ENCODE assay signal across 18 cellular contexts in the genomic region with DNA sequence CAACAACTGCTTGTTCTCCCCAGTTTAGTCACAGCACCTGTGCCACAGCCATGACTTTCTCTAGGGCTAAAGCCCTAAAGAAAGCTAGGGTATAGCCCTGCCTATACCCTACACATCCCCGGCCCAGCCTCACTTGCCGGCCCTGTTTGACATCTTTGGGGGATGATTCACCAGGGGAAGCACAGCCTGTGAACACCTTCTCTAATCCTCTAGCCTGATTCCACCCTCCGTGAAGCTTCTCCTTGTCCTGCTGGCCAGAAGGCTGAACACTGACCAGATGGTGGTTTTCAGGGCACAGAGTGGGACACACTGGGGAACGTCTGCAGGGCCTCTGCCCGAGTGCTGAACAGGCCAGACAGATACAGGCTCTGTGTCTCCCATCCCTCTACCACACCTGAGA. TPM values are rescaled to one million over a fixed set of nuclear protein-coding genes. Genes with fewer than 3 reads are reported as not detected.
A peak's percentile ranks its signal among the peaks of the same experiment; 100 is the strongest.
DNase-seq lines count a peak whose midpoint lies in the region; ATAC-seq and TF ChIP-seq lines count a peak whose summit lies in the region.
"Had no signal": no experiment of that assay in that cellular context is flagged by ENCODE, and none has a peak within 500 bp of the region (broad histone marks: within the 10 kb centered on the region; RNA-seq: fewer than 3 reads in every experiment).

No MANE protein-coding gene starts in this region.

- POLR2A ChIA-PET in OCI-LY7 (lab: Charles Lee), result interaction anchor here (0.9 to 1.8 kb wide), 5 partner anchors 9 to 306 kb away, joined by 3 to 5 read pairs (median 3); partner anchors contain the start of genes NUBP1 and SOCS1

- no peaks in the 10 kb centered on the region for H3K9me2 ChIP-seq in OCI-LY7 (ENCODE audit: insufficient read depth, low read length)

- H3K27me3 Mint-ChIP-seq in endothelial cell (ENCODE audit: unreplicated experiment), result peaks cover 3% of the 10 kb centered on the region
- H3K27me3 Mint-ChIP-seq: activated naive CD4-positive, alpha-beta T cell treated with anti-CD3 and anti-CD28 coated beads, Interleukin-2, amount 50 U/mL, for 24 hours; stimulated activated naive CD8-positive, alpha-beta T cell treated with anti-CD3 and anti-CD28 coated beads, Interleukin-15, amount 100 ng/mL, for 72 hours had no signal

- H3K4me3 ChIP-seq in OCI-LY7 (ENCODE audit: low read depth, low read length, poor library complexity, severe bottlenecking) (no peak overlapping the region), psoas muscle (no peak overlapping the region)
- H3K4me3 ChIP-seq: HAP-1, K562, mucosa of descending colon had no signal

- peak overlapping the region; percentile 73 for H3K27ac ChIP-seq in OCI-LY7 (ENCODE audit: low read depth, low read length, poor library complexity, severe bottlenecking)
- no peak overlapping the region for H3K27ac ChIP-seq in psoas muscle

- DNase-seq in ELF-1 (ENCODE audit: low read depth, low spot score) (peak; percentile 28), OCI-LY7 (ENCODE audit: low spot score) (no peak), endothelial cell (ENCODE audit: low spot score) (no peak), psoas muscle (no peak), NOMO-1 treated with DMSO at 0.1 percent for 48 hours (lab: John Stamatoyannopoulos, UW; ENCODE audit: unreplicated experiment) (no peak), erythroblast (lab: John Stamatoyannopoulos, UW) (no peak)
- DNase-seq in stimulated activated CD4-positive, alpha-beta T cell treated with anti-CD3 and anti-CD28 coated beads, Interleukin-4, amount 100 ng/mL, for 24 hours, result no peak
- DNase-seq: central memory CD4-positive, alpha-beta T cell; DND-41; mucosa of descending colon; NCI-H1105 treated with DMSO at 0.1 percent for 48 hours; NCI-H2227 treated with DMSO at 0.1 percent for 48 hours; stimulated activated naive CD8-positive, alpha-beta T cell treated with anti-CD3 and anti-CD28 coated beads, Interleukin-15, amount 100 ng/mL, for 72 hours had no signal

- H2AFZ ChIP-seq in OCI-LY7 (ENCODE audit: low read length), result no peak overlapping the region

- H3K9me3 ChIP-seq in OCI-LY7 (ENCODE audit: low read length) (no peaks in the 10 kb centered on the region), psoas muscle (no peaks in the 10 kb centered on the region)
- H3K9me3 ChIP-seq: HAP-1, mucosa of descending colon had no signal

- peaks cover 16% of the 10 kb centered on the region for H4K20me1 ChIP-seq in OCI-LY7 (ENCODE audit: insufficient read depth, low read length)

- TF ChIP-seq POLR2A in erythroblast (IDR thresholded peaks at IDR 0.05; ENCODE audit: low read length), result no peak

- H3K4me1 Mint-ChIP-seq in endothelial cell (ENCODE audit: unreplicated experiment), result peaks cover 66% of the 10 kb centered on the region

- peaks cover 10% of the 10 kb centered on the region; the same call in 1 of the 2 replicates for H3K36me3 ChIP-seq in OCI-LY7 (ENCODE audit: insufficient read depth, low read length)
- no peaks in the 10 kb centered on the region for H3K36me3 ChIP-seq in psoas muscle (ENCODE audit: insufficient read depth in 1 of 2, low read depth in 1 of 2)
- H3K36me3 ChIP-seq: HAP-1 had no signal

- H3K79me2 ChIP-seq in OCI-LY7 (ENCODE audit: insufficient read depth, low read depth, low read length), result peaks cover 77% of the 10 kb centered on the region

- H3K4me1 ChIP-seq in OCI-LY7 (ENCODE audit: insufficient read depth, low read length, poor library complexity, severe bottlenecking) (peaks cover 71% of the 10 kb centered on the region), psoas muscle (peaks cover 41% of the 10 kb centered on the region)

- intact Hi-C loops in OCI-LY7 (cut with micrococcal nuclease; ENCODE audit: unreplicated experiment) (loop anchor here (5.0 kb wide), 1 partner anchor 407 kb away; no protein-coding TSS in a partner anchor), psoas muscle (cut with DNase I) (no loop called here)

- WGBS in psoas muscle, 3 donors, result 54 to 85% (median 57%) methylated on average over 5 of the region's 5 CpGs

- H3K27ac Mint-ChIP-seq in endothelial cell (ENCODE audit: unreplicated experiment), result peak overlapping the region; percentile 15
- H3K27ac Mint-ChIP-seq: T-helper 1 cell treated with Interleukin-12 subunit alpha and Interleukin-12 subunit beta and Interleukin-4 antibody, amounts not matched to agents 30 μg/mL and 1 μg/mL, for 36 hours had no signal

- H3K4me3 Mint-ChIP-seq in endothelial cell (ENCODE audit: unreplicated experiment), result no peak overlapping the region
- H3K4me3 Mint-ChIP-seq: activated naive CD4-positive, alpha-beta T cell treated with anti-CD3 and anti-CD28 coated beads, Interleukin-2, amount 50 U/mL, for 24 hours; stimulated activated naive CD8-positive, alpha-beta T cell treated with anti-CD3 and anti-CD28 coated beads, Interleukin-15, amount 100 ng/mL, for 72 hours; T-helper 1 cell treated with Interleukin-12 subunit alpha and Interleukin-12 subunit beta and Interleukin-4 antibody, amounts not matched to agents 30 μg/mL and 1 μg/mL, for 36 hours had no signal

- no TSS peak for BruUV-seq in OCI-LY7 (replicated peaks; lab: Mats Ljungman, UMichigan)

- H3K9me3 Mint-ChIP-seq in endothelial cell (ENCODE audit: unreplicated experiment), result no peaks in the 10 kb centered on the region
- H3K9me3 Mint-ChIP-seq: activated naive CD4-positive, alpha-beta T cell treated with anti-CD3 and anti-CD28 coated beads, Interleukin-2, amount 50 U/mL, for 24 hours; stimulated activated naive CD8-positive, alpha-beta T cell treated with anti-CD3 and anti-CD28 coated beads, Interleukin-15, amount 100 ng/mL, for 72 hours; T-helper 1 cell treated with Interleukin-12 subunit alpha and Interleukin-12 subunit beta and Interleukin-4 antibody, amounts not matched to agents 30 μg/mL and 1 μg/mL, for 36 hours had no signal

- TF ChIP-seq CTCF in OCI-LY7 (conservative IDR thresholded peaks at IDR 0.05; ENCODE audit: low read length) (no peak), endothelial cell (IDR thresholded peaks at IDR 0.05; ENCODE audit: unreplicated experiment) (no peak), psoas muscle (IDR thresholded peaks at IDR 0.05) (no peak)

- H3K4me2 ChIP-seq in OCI-LY7 (ENCODE audit: low read length), result peak overlapping the region; percentile 77

- CTCF ChIA-PET in OCI-LY7 (lab: Charles Lee; ENCODE audit: unreplicated experiment), result interaction anchor here (0.8 kb wide), 1 partner anchor 15 kb away, joined by 3 read pairs; no protein-coding TSS in a partner anchor

- ATAC-seq in psoas muscle (peak; percentile 37 to 61 (median 38)), HG03378 (IDR thresholded peaks at IDR 0.05; ENCODE audit: unreplicated experiment) (no peak)
- ATAC-seq: K562, mucosa of descending colon had no signal

- H3K27me3 ChIP-seq in psoas muscle (ENCODE audit: insufficient read depth in 3 of 3, low read length in 2 of 3), result no peaks in the 10 kb centered on the region

- H3K36me3 Mint-ChIP-seq in endothelial cell (ENCODE audit: low read depth, unreplicated experiment), result peaks cover 6% of the 10 kb centered on the region
- H3K36me3 Mint-ChIP-seq: activated naive CD4-positive, alpha-beta T cell treated with anti-CD3 and anti-CD28 coated beads, Interleukin-2, amount 50 U/mL, for 24 hours had no signal

RNA-seq across cellular contexts. Expression of gene CLEC16A, which starts 6.0 kb away (rescaled TPM):
- total RNA-seq in OCI-LY7 (2014; rRNA removed; shearing (Covaris generic)), result 26.2 and 31.1 TPM in 2 replicates
- total RNA-seq in OCI-LY7 (2022), result 50.9 and 52.0 TPM in 2 replicates
- total RNA-seq in endothelial cell (ENCODE audit: unreplicated experiment), result 58.1 TPM
- 10 to 100 TPM; 18.3 to 24.5 (median 22.4) TPM for total RNA-seq in psoas muscle
- 10 to 100 TPM; 13.1 to 28.1 (median 15.3) TPM for polyA plus RNA-seq in psoas muscle

RNA-seq across cellular contexts. Expression of gene DEXI, which starts 8.1 kb away (rescaled TPM):
- 12.7 and 17.6 TPM in 2 replicates for total RNA-seq in OCI-LY7 (2014; rRNA removed; shearing (Covaris generic))
- total RNA-seq in OCI-LY7 (2022) (13.5 and 15.1 TPM in 2 replicates), endothelial cell (ENCODE audit: unreplicated experiment) (37.9 TPM), psoas muscle (10 to 100 TPM; 71.9 to 95.1 (median 83.1) TPM)
- 100 to 1,000 TPM in 2 of 3 donors, 10 to 100 TPM in 1; 98.9 to 122 (median 104) TPM for polyA plus RNA-seq in psoas muscle
